8 cellular contexts compared by ENCODE assay signal in genomic region chr5:179870403-179870903, GRCh38. TPM values are rescaled to one million over a fixed set of nuclear protein-coding genes. Genes with fewer than 3 reads are reported as not detected.
DNase-seq lines count a peak whose midpoint lies in the region; ATAC-seq and TF ChIP-seq lines count a peak whose summit lies in the region.

No MANE protein-coding gene starts in this region.

- H3K9me3 ChIP-seq in neural progenitor cell (ENCODE audit: low read depth) (no peaks in the 10 kb centered on the region), esophagus muscularis mucosa (no peaks in the 10 kb centered on the region)

- H3K4me3 ChIP-seq in epithelial cell of proximal tubule (ENCODE audit: low read depth, low read length): no peak overlapping the region
- H3K4me3 ChIP-seq in neural progenitor cell: no peak overlapping the region
- no peak overlapping the region for H3K4me3 ChIP-seq in esophagus muscularis mucosa

- no peak overlapping the region for H3K9ac ChIP-seq in neural progenitor cell

- no peak for TF ChIP-seq EP300 in esophagus muscularis mucosa (IDR thresholded peaks at IDR 0.05)

- DNase-seq in ELR (ENCODE audit: low read depth) (peak; percentile 43), NCI-H2029 treated with DMSO at 0.1 percent for 48 hours (lab: John Stamatoyannopoulos, UW) (peak; percentile 34), epithelial cell of proximal tubule (ENCODE audit: low read depth) (no peak), neural progenitor cell (ENCODE audit: low spot score) (peak; percentile 79), NCI-H128 (lab: John Stamatoyannopoulos, UW; ENCODE audit: unreplicated experiment) (no peak), esophagus muscularis mucosa (ENCODE audit: extremely low spot score) (no peak)

- peak overlapping the region; percentile 73 for H3K27ac ChIP-seq in neural progenitor cell
- H3K27ac ChIP-seq in esophagus muscularis mucosa (replicated peaks in 1 of 4): no peak overlapping the region

- 78% methylated on average over 6 of the region's 17 CpGs for WGBS in esophagus muscularis mucosa

- intact Hi-C loops in esophagus muscularis mucosa (cut with DNase I): no loop called here

- no peak for TF ChIP-seq POLR2A in esophagus muscularis mucosa (IDR thresholded peaks at IDR 0.05; ENCODE audit: low read depth)

- ATAC-seq in stimulated activated memory B cell treated with anti-CD40 and anti-IgM and Interleukin-4, amounts not matched to agents 10 μg/mL and 1 μg/mL and 100 μg/mL, for 72 hours: no peak
- ATAC-seq in HG03565 (IDR thresholded peaks at IDR 0.05; ENCODE audit: unreplicated experiment): no peak

- H3K9me3 Mint-ChIP-seq in neural progenitor cell: no peaks in the 10 kb centered on the region
- no peaks in the 10 kb centered on the region for H3K9me3 Mint-ChIP-seq in stimulated activated memory B cell treated with anti-CD40 and anti-IgM and Interleukin-4, amounts not matched to agents 10 μg/mL and 1 μg/mL and 100 μg/mL, for 72 hours

- H4K20me1 ChIP-seq in neural progenitor cell (ENCODE audit: low read depth): peaks cover 4% of the 10 kb centered on the region

- H3K4me1 ChIP-seq in neural progenitor cell: peaks cover 20% of the 10 kb centered on the region
- H3K4me1 ChIP-seq in esophagus muscularis mucosa: peaks cover 0 to 9% (median 0%) of the 10 kb centered on the region in 4 donors

- H3K27ac Mint-ChIP-seq in neural progenitor cell: peak overlapping the region; percentile 89
- H3K27ac Mint-ChIP-seq in stimulated activated memory B cell treated with anti-CD40 and anti-IgM and Interleukin-4, amounts not matched to agents 10 μg/mL and 1 μg/mL and 100 μg/mL, for 72 hours: no peak overlapping the region

- H3K4me1 Mint-ChIP-seq in neural progenitor cell: peaks cover 6% of the 10 kb centered on the region
- peaks cover 12% of the 10 kb centered on the region for H3K4me1 Mint-ChIP-seq in stimulated activated memory B cell treated with anti-CD40 and anti-IgM and Interleukin-4, amounts not matched to agents 10 μg/mL and 1 μg/mL and 100 μg/mL, for 72 hours

- H3F3A ChIP-seq in neural progenitor cell (ENCODE audit: low read depth): peaks cover 28% of the 10 kb centered on the region

- H3K36me3 Mint-ChIP-seq in neural progenitor cell: peaks cover 13% of the 10 kb centered on the region
- H3K36me3 Mint-ChIP-seq in stimulated activated memory B cell treated with anti-CD40 and anti-IgM and Interleukin-4, amounts not matched to agents 10 μg/mL and 1 μg/mL and 100 μg/mL, for 72 hours: peaks cover 65% of the 10 kb centered on the region

- no peaks in the 10 kb centered on the region for H3K79me2 ChIP-seq in neural progenitor cell (ENCODE audit: low read depth)

- no peak overlapping the region for H2AFZ ChIP-seq in neural progenitor cell (replicated peaks)

- H3K27me3 Mint-ChIP-seq in neural progenitor cell (ENCODE audit: insufficient read depth, low read depth): no peaks in the 10 kb centered on the region
- H3K27me3 Mint-ChIP-seq in stimulated activated memory B cell treated with anti-CD40 and anti-IgM and Interleukin-4, amounts not matched to agents 10 μg/mL and 1 μg/mL and 100 μg/mL, for 72 hours: no peaks in the 10 kb centered on the region

- H3K27me3 ChIP-seq in neural progenitor cell (no peaks in the 10 kb centered on the region), esophagus muscularis mucosa (no peaks in the 10 kb centered on the region)

- TF ChIP-seq CTCF in epithelial cell of proximal tubule (conservative IDR thresholded peaks at IDR 0.05; ENCODE audit: low read depth, low read length) (peak; percentile 45), neural progenitor cell (IDR thresholded peaks at IDR 0.05) (peak; percentile 64), esophagus muscularis mucosa (IDR thresholded peaks at IDR 0.05) (no peak)

- no peak overlapping the region for H3K4me3 Mint-ChIP-seq in neural progenitor cell
- H3K4me3 Mint-ChIP-seq in stimulated activated memory B cell treated with anti-CD40 and anti-IgM and Interleukin-4, amounts not matched to agents 10 μg/mL and 1 μg/mL and 100 μg/mL, for 72 hours: no peak overlapping the region

- no peak overlapping the region for H3K4me2 ChIP-seq in neural progenitor cell

- no peaks in the 10 kb centered on the region for H3K36me3 ChIP-seq in neural progenitor cell
- H3K36me3 ChIP-seq in esophagus muscularis mucosa: peaks cover 35 to 98% (median 89%) of the 10 kb centered on the region in 4 donors

RNA-seq across cellular contexts. Expression of gene MRNIP, which starts 11.8 kb away (rescaled TPM):
- total RNA-seq in epithelial cell of proximal tubule: 8.9 and 22.1 TPM in 2 replicates
- total RNA-seq in neural progenitor cell (ENCODE audit: low replicate concordance): 68.5 and 73.5 TPM in 2 replicates
- total RNA-seq in esophagus muscularis mucosa: 10 to 100 TPM; 21.2 to 34.2 (median 23.3) TPM

RNA-seq across cellular contexts. Expression of gene TBC1D9B, which starts 37.2 kb away (rescaled TPM):
- total RNA-seq in epithelial cell of proximal tubule (67.5 and 69.0 TPM in 2 replicates), neural progenitor cell (ENCODE audit: low replicate concordance) (26.7 and 60.1 TPM in 2 replicates), esophagus muscularis mucosa (100 to 1,000 TPM in 2 of 4 donors, 10 to 100 TPM in 2; 80.2 to 229 (median 143) TPM)

RNA-seq across cellular contexts. Expression of gene SQSTM1, which starts 49.7 kb away (rescaled TPM):
- total RNA-seq in epithelial cell of proximal tubule (233 and 275 TPM in 2 replicates), neural progenitor cell (ENCODE audit: low replicate concordance) (27.6 and 55.0 TPM in 2 replicates), esophagus muscularis mucosa (100 to 1,000 TPM; 333 to 453 (median 392) TPM)

Comparison
In these comparisons a context has a peak if more than half of its experiments do, and no peak if none do; other contexts are left out.
1. DNase-seq: peak in ELR (single experiment), NCI-H2029 treated with DMSO at 0.1 percent for 48 hours (single experiment) and neural progenitor cell (single experiment); none in epithelial cell of proximal tubule (single experiment), NCI-H128 (single experiment) and esophagus muscularis mucosa (single experiment).
2. CTCF ChIP-seq: peak in epithelial cell of proximal tubule (single experiment) and neural progenitor cell (single experiment); none in esophagus muscularis mucosa (0 of 3).